18 cellular contexts compared by ENCODE assay signal in genomic region chr11:76131142-76131541, GRCh38.
DNase-seq lines count a peak whose midpoint lies in the region; ATAC-seq, FAIRE-seq and TF ChIP-seq lines count a peak whose summit lies in the region.
"Had no signal": no experiment of that assay in that cellular context is flagged by ENCODE, and none has a peak within 500 bp of the region (broad histone marks: within the 10 kb centered on the region; RNA-seq: fewer than 3 reads in every experiment).

No MANE protein-coding gene starts in this region.

- no peaks in the 10 kb centered on the region for H3K9me3 Mint-ChIP-seq in activated CD8-positive, alpha-beta T cell treated with anti-CD3 and anti-CD28 coated beads, Interleukin-2, amount 10 ng/mL, durations not matched to agents 7 days and 5 days (ENCODE audit: insufficient read depth)
- no peaks in the 10 kb centered on the region for H3K9me3 Mint-ChIP-seq in activated T-helper 2 cell treated with anti-CD3 and anti-CD28 coated beads, Interferon-gamma antibody, Interleukin-2, Interleukin-4, amounts not matched to agents 10 μg/mL and 5 μg/mL and 100 μg/mL, durations not matched to agents 14 hours and 24 hours and 36 hours

- H3K27ac Mint-ChIP-seq in activated CD8-positive, alpha-beta T cell treated with anti-CD3 and anti-CD28 coated beads, Interleukin-2, amount 10 ng/mL, durations not matched to agents 7 days and 5 days, result no peak overlapping the region
- no peak overlapping the region for H3K27ac Mint-ChIP-seq in activated T-helper 2 cell treated with anti-CD3 and anti-CD28 coated beads, Interferon-gamma antibody, Interleukin-2, Interleukin-4, amounts not matched to agents 10 μg/mL and 5 μg/mL and 100 μg/mL, durations not matched to agents 14 hours and 24 hours and 36 hours

- H3K9me3 ChIP-seq in right atrium auricular region (no peaks in the 10 kb centered on the region), left ventricle myocardium inferior (replicated peaks) (no peaks in the 10 kb centered on the region), skeletal muscle tissue (ENCODE audit: control insufficient read depth in 3 of 3, low read length in 3 of 3) (no peaks in the 10 kb centered on the region)
- H3K9me3 ChIP-seq: A549, stomach had no signal

- ATAC-seq in Right ventricle myocardium inferior, result peak; percentile 57
- ATAC-seq in activated CD8-positive, alpha-beta T cell treated with anti-CD3 and anti-CD28 coated beads, Interleukin-2, amount 10 ng/mL, durations not matched to agents 7 days and 5 days, result no peak
- ATAC-seq: A549, HCT116 had no signal

- FAIRE-seq in frontal cortex (lab: Jason Lieb, UNC), result no peak
- FAIRE-seq: A549 had no signal

- H3K4me3 Mint-ChIP-seq in activated CD8-positive, alpha-beta T cell treated with anti-CD3 and anti-CD28 coated beads, Interleukin-2, amount 10 ng/mL, durations not matched to agents 7 days and 5 days, result no peak overlapping the region
- H3K4me3 Mint-ChIP-seq in activated T-helper 2 cell treated with anti-CD3 and anti-CD28 coated beads, Interferon-gamma antibody, Interleukin-2, Interleukin-4, amounts not matched to agents 10 μg/mL and 5 μg/mL and 100 μg/mL, durations not matched to agents 14 hours and 24 hours and 36 hours (ENCODE audit: low read depth), result no peak overlapping the region

- no peak for TF ChIP-seq CTCF in right atrium auricular region (IDR thresholded peaks at IDR 0.05)
- no peak for TF ChIP-seq CTCF in left ventricle myocardium inferior (IDR thresholded peaks at IDR 0.05; ENCODE audit: borderline replicate concordance)

- no peaks in the 10 kb centered on the region for H3K27me3 Mint-ChIP-seq in activated CD8-positive, alpha-beta T cell treated with anti-CD3 and anti-CD28 coated beads, Interleukin-2, amount 10 ng/mL, durations not matched to agents 7 days and 5 days (ENCODE audit: low read depth)
- H3K27me3 Mint-ChIP-seq in activated T-helper 2 cell treated with anti-CD3 and anti-CD28 coated beads, Interferon-gamma antibody, Interleukin-2, Interleukin-4, amounts not matched to agents 10 μg/mL and 5 μg/mL and 100 μg/mL, durations not matched to agents 14 hours and 24 hours and 36 hours (ENCODE audit: low read depth), result no peaks in the 10 kb centered on the region

- H3K27ac ChIP-seq in right atrium auricular region (peak overlapping the region in 1 of 2 donors; percentile 28), left ventricle myocardium inferior (replicated peaks) (peak overlapping the region; percentile 74), skeletal muscle tissue (ENCODE audit: low read depth, low read length) (peak overlapping the region; percentile 17)
- H3K27ac ChIP-seq: A549, PC-9 had no signal

- H3K36me3 Mint-ChIP-seq in activated CD8-positive, alpha-beta T cell treated with anti-CD3 and anti-CD28 coated beads, Interleukin-2, amount 10 ng/mL, durations not matched to agents 7 days and 5 days (ENCODE audit: low read depth), result no peaks in the 10 kb centered on the region
- peaks cover 5% of the 10 kb centered on the region for H3K36me3 Mint-ChIP-seq in activated T-helper 2 cell treated with anti-CD3 and anti-CD28 coated beads, Interferon-gamma antibody, Interleukin-2, Interleukin-4, amounts not matched to agents 10 μg/mL and 5 μg/mL and 100 μg/mL, durations not matched to agents 14 hours and 24 hours and 36 hours (ENCODE audit: low read depth)

- POLR2A ChIA-PET in activated CD8-positive, alpha-beta T cell treated with anti-CD3 and anti-CD28 coated beads, Interleukin-2, amount 10 ng/mL, durations not matched to agents 7 days and 5 days (lab: Charles Lee), result no interaction called here

- H3K4me1 ChIP-seq in right atrium auricular region (peaks cover 0 to 47% of the 10 kb centered on the region in 2 donors), left ventricle myocardium inferior (peaks cover 70% of the 10 kb centered on the region), skeletal muscle tissue (ENCODE audit: control insufficient read depth in 3 of 3, insufficient read depth in 3 of 3, low read length in 3 of 3) (peaks cover 15 to 27% (median 17%) of the 10 kb centered on the region in 3 donors)
- H3K4me1 ChIP-seq: A549 had no signal

- DNase-seq in Right ventricle myocardium inferior (ENCODE audit: missing footprints) (no peak), right atrium auricular region (ENCODE audit: low spot score) (no peak), left ventricle myocardium inferior (no peak), NCI-H1436 (lab: John Stamatoyannopoulos, UW) (no peak), frontal cortex (ENCODE audit: low spot score in 2 of 2) (no peak)
- DNase-seq in activated CD8-positive, alpha-beta T cell treated with anti-CD3 and anti-CD28 coated beads, Interleukin-2, amount 10 ng/mL, durations not matched to agents 7 days and 5 days, result no peak
- DNase-seq in activated T-helper 2 cell treated with anti-CD3 and anti-CD28 coated beads, Interferon-gamma antibody, Interleukin-2, Interleukin-4, amounts not matched to agents 10 μg/mL and 5 μg/mL and 100 μg/mL, durations not matched to agents 14 hours and 24 hours and 36 hours (ENCODE audit: low spot score), result no peak
- DNase-seq: activated CD4-positive, CD25-positive, alpha-beta regulatory T cell treated with anti-CD3 and anti-CD28 coated beads, Interleukin-2, amount 50 U/mL, for 72 hours; foreskin fibroblast; NCI-H1105; NCI-H774; occipital lobe; PC-9; stomach; T1000 had no signal

- H3K27me3 ChIP-seq in right atrium auricular region (no peaks in the 10 kb centered on the region), left ventricle myocardium inferior (ENCODE audit: low read depth) (no peaks in the 10 kb centered on the region), skeletal muscle tissue (ENCODE audit: control insufficient read depth in 3 of 3, insufficient read depth in 3 of 3, low read length in 3 of 3) (no peaks in the 10 kb centered on the region)
- H3K27me3 ChIP-seq: stomach had no signal

- intact Hi-C loops in Right ventricle myocardium inferior (cut with DNase I), result no loop called here
- intact Hi-C loops in left ventricle myocardium inferior (cut with micrococcal nuclease), result no loop called here
- intact Hi-C loops in activated T-helper 2 cell treated with anti-CD3 and anti-CD28 coated beads, Interferon-gamma antibody, Interleukin-2, Interleukin-4, amounts not matched to agents 10 μg/mL and 5 μg/mL and 100 μg/mL, durations not matched to agents 14 hours and 24 hours and 36 hours (cut with micrococcal nuclease), result no loop called here

- H3K4me1 Mint-ChIP-seq in activated CD8-positive, alpha-beta T cell treated with anti-CD3 and anti-CD28 coated beads, Interleukin-2, amount 10 ng/mL, durations not matched to agents 7 days and 5 days (ENCODE audit: low read depth), result peaks cover 14% of the 10 kb centered on the region
- H3K4me1 Mint-ChIP-seq in activated T-helper 2 cell treated with anti-CD3 and anti-CD28 coated beads, Interferon-gamma antibody, Interleukin-2, Interleukin-4, amounts not matched to agents 10 μg/mL and 5 μg/mL and 100 μg/mL, durations not matched to agents 14 hours and 24 hours and 36 hours (ENCODE audit: low read depth), result peaks cover 8% of the 10 kb centered on the region

- H3K36me3 ChIP-seq in right atrium auricular region (no peaks in the 10 kb centered on the region), left ventricle myocardium inferior (no peaks in the 10 kb centered on the region), skeletal muscle tissue (ENCODE audit: control insufficient read depth in 3 of 3, insufficient read depth in 3 of 3, low read length in 3 of 3) (no peaks in the 10 kb centered on the region)

- H3K9ac ChIP-seq in skeletal muscle tissue (ENCODE audit: low read depth in 1 of 3, low read length in 3 of 3), result no peak overlapping the region

- CTCF ChIA-PET in activated CD8-positive, alpha-beta T cell treated with anti-CD3 and anti-CD28 coated beads, Interleukin-2, amount 10 ng/mL, durations not matched to agents 7 days and 5 days (lab: Charles Lee), result interaction anchor here (1.1 to 2.3 kb wide), 3 partner anchors 21 to 188 kb away, joined by 3 to 6 read pairs (median 5); no protein-coding TSS in a partner anchor

- H3K4me3 ChIP-seq in right atrium auricular region, result no peak overlapping the region
- no peak overlapping the region for H3K4me3 ChIP-seq in left ventricle myocardium inferior
- peak overlapping the region in 1 of 3 donors; percentile 49 for H3K4me3 ChIP-seq in skeletal muscle tissue (ENCODE audit: low read length in 3 of 3)
- H3K4me3 ChIP-seq: A549, PC-9, stomach had no signal
